ENCODE assay signal across 14 cellular contexts in genomic region chr4:37896206-37896605, GRCh38. TPM values are rescaled to one million over a fixed set of nuclear protein-coding genes. Genes with fewer than 3 reads are reported as not detected.
DNase-seq lines count a peak whose midpoint lies in the region; ATAC-seq, FAIRE-seq and TF ChIP-seq lines count a peak whose summit lies in the region.
"Had no signal": no experiment of that assay in that cellular context is flagged by ENCODE, and none has a peak within 500 bp of the region (broad histone marks: within the 10 kb centered on the region; RNA-seq: fewer than 3 reads in every experiment).

No MANE protein-coding gene starts in this region.

- H3K4me1 ChIP-seq in CD4-positive, CD25-positive, alpha-beta regulatory T cell (ENCODE audit: control insufficient read depth, insufficient read depth, low read length, poor library complexity, severe bottlenecking): peaks cover 27% of the 10 kb centered on the region
- H3K4me1 ChIP-seq in GM12878 (ENCODE audit: control insufficient read depth, insufficient read depth, low read length): peaks cover 18% of the 10 kb centered on the region
- H3K4me1 ChIP-seq in stomach smooth muscle (ENCODE audit: control insufficient read depth, insufficient read depth, low read length): peaks cover 17% of the 10 kb centered on the region
- H3K4me1 ChIP-seq: A549 had no signal

- in situ Hi-C loops in GM12878 (cut with MboI): no loop called here

- BruUV-seq in GM12878 (replicated peaks; lab: Mats Ljungman, UMichigan): no TSS peak

- no peaks in the 10 kb centered on the region for H4K20me1 ChIP-seq in GM12878 (ENCODE audit: control insufficient read depth, insufficient read depth)

- TF ChIP-seq RAD21 in GM12878 (IDR thresholded peaks at IDR 0.05; ENCODE audit: insufficient read depth, low read depth, low read length): no peak

- peaks cover 24% of the 10 kb centered on the region for H3K79me2 ChIP-seq in GM12878 (ENCODE audit: control insufficient read depth, insufficient read depth, low read length)

- peaks cover under 1% of the 10 kb centered on the region for H3K36me3 ChIP-seq in CD4-positive, CD25-positive, alpha-beta regulatory T cell (ENCODE audit: control insufficient read depth, insufficient read depth, low read length)
- H3K36me3 ChIP-seq in GM12878 (ENCODE audit: control insufficient read depth in 2 of 2, insufficient read depth in 2 of 2, low read length in 1 of 2): peaks cover 0 to 3% of the 10 kb centered on the region in 2 experiments; a peak in 1 of 4 replicates
- no peaks in the 10 kb centered on the region for H3K36me3 ChIP-seq in stomach smooth muscle (ENCODE audit: control insufficient read depth in 2 of 2, insufficient read depth in 2 of 2, low read length in 2 of 2)

- no peaks in the 10 kb centered on the region for H3K9me3 Mint-ChIP-seq in CD4-positive, CD25-positive, alpha-beta regulatory T cell
- H3K9me3 Mint-ChIP-seq: HFFc6 had no signal

- H3K9me3 ChIP-seq in CD4-positive, CD25-positive, alpha-beta regulatory T cell (ENCODE audit: control insufficient read depth in 2 of 2, low read length in 2 of 2): no peaks in the 10 kb centered on the region
- H3K9me3 ChIP-seq in GM12878 (replicated peaks; ENCODE audit: control insufficient read depth, insufficient read depth, low read length) (no peaks in the 10 kb centered on the region), stomach smooth muscle (ENCODE audit: control insufficient read depth in 2 of 2, low read length in 2 of 2) (no peaks in the 10 kb centered on the region)
- H3K9me3 ChIP-seq: A549 had no signal

- H3K4me3 ChIP-seq in CD4-positive, CD25-positive, alpha-beta regulatory T cell (ENCODE audit: low read depth, low read length): no peak overlapping the region
- 0 out of 2 replicates have a peak overlapping the region, but pooled peaks have one; percentile 28 for H3K4me3 ChIP-seq in GM12878
- no peak overlapping the region for H3K4me3 ChIP-seq in stomach smooth muscle (ENCODE audit: low read length in 2 of 2)
- H3K4me3 ChIP-seq: A549 had no signal

- POLR2A ChIA-PET in GM12878 (lab: Charles Lee): interaction anchor here (0.9 to 2.0 kb wide), 3 partner anchors 9 to 39 kb away, joined by 3 to 8 read pairs (median 4); no protein-coding TSS in a partner anchor

- H3K27me3 ChIP-seq in CD4-positive, CD25-positive, alpha-beta regulatory T cell (ENCODE audit: control insufficient read depth, insufficient read depth, low read length): no peaks in the 10 kb centered on the region
- H3K27me3 ChIP-seq in GM12878 (replicated peaks in 1 of 2; ENCODE audit: control insufficient read depth in 2 of 2, insufficient read depth in 2 of 2, low read length in 1 of 2): no peaks in the 10 kb centered on the region
- no peaks in the 10 kb centered on the region for H3K27me3 ChIP-seq in stomach smooth muscle (ENCODE audit: control insufficient read depth in 1 of 2, insufficient read depth in 2 of 2, low read length in 2 of 2)

- FAIRE-seq in GM12891 (lab: Jason Lieb, UNC): peak; percentile 59
- FAIRE-seq in GM12878 (lab: Jason Lieb, UNC): no peak
- FAIRE-seq: A549 had no signal

- intact Hi-C loops in GM12878 (cut with micrococcal nuclease; ENCODE audit: unreplicated experiment): loop anchor here (2.0 to 10.0 kb wide), 2 partner anchors 81 to 419 kb away; no protein-coding TSS in a partner anchor
- intact Hi-C loops in left ventricle myocardium superior (cut with micrococcal nuclease): no loop called here

- H3K9ac ChIP-seq in GM12878 (ENCODE audit: control insufficient read depth, insufficient read depth, low read length) (no peak overlapping the region), stomach smooth muscle (ENCODE audit: low read length in 2 of 2) (no peak overlapping the region)

- CTCF ChIA-PET in GM12878 (lab: Yijun Ruan, JAX): interaction anchor here (1.0 to 2.3 kb wide), 11 partner anchors 9 to 139 kb away, joined by 3 to 15 read pairs (median 3); no protein-coding TSS in a partner anchor

- DNase-seq in CD4-positive, CD25-positive, alpha-beta regulatory T cell: no peak
- DNase-seq in GM12891 (ENCODE audit: insufficient read length, low spot score): no peak
- no peak for DNase-seq in GM12878 (ENCODE audit: low read depth, low spot score)
- DNase-seq in left ventricle myocardium superior: no peak
- DNase-seq: Calu3, DMS 273 treated with DMSO at 0.1 percent for 48 hours, DMS79, HCEC 1CT, HFFc6 had no signal

- no peaks in the 10 kb centered on the region for H3K27me3 Mint-ChIP-seq in CD4-positive, CD25-positive, alpha-beta regulatory T cell

- 0 out of 4 replicates have a peak, but pooled peaks of 1 of the 2 experiments have one; percentile 17 for TF ChIP-seq EP300 in GM12878 (IDR thresholded peaks at IDR 0.05; ENCODE audit: borderline replicate concordance in 1 of 2, control insufficient read depth in 1 of 2, low read depth in 2 of 2, low read length in 2 of 2)

- ATAC-seq in CD4-positive, CD25-positive, alpha-beta regulatory T cell (ENCODE audit: low read depth in 2 of 2): no peak
- peak; percentile 27 for ATAC-seq in GM12878
- ATAC-seq in HG02981 (IDR thresholded peaks at IDR 0.05; ENCODE audit: unreplicated experiment): no peak
- no peak for ATAC-seq in GM18861 (IDR thresholded peaks at IDR 0.05; ENCODE audit: unreplicated experiment)
- ATAC-seq in left ventricle myocardium superior: no peak
- ATAC-seq: A549 had no signal

- no peak overlapping the region for H3K27ac ChIP-seq in CD4-positive, CD25-positive, alpha-beta regulatory T cell (ENCODE audit: insufficient read depth, low read length, poor library complexity, severe bottlenecking)
- no peak overlapping the region; the same call in 1 of the 2 replicates for H3K27ac ChIP-seq in GM12878 (ENCODE audit: control insufficient read depth, insufficient read depth)
- H3K27ac ChIP-seq in stomach smooth muscle (ENCODE audit: low read length): peak overlapping the region; percentile 0
- H3K27ac ChIP-seq: A549, HL-60 had no signal

- TF ChIP-seq POLR2A in GM12891 (IDR thresholded peaks at IDR 0.05; ENCODE audit: low read depth, low read length): no peak
- no peak for TF ChIP-seq POLR2A in GM12878 (IDR thresholded peaks at IDR 0.05; ENCODE audit: low read depth, low read length)

- H3K4me3 Mint-ChIP-seq in CD4-positive, CD25-positive, alpha-beta regulatory T cell: peak overlapping the region in 3 of 4 donors; percentile 9 to 36 (median 29)
- H3K4me3 Mint-ChIP-seq: HFFc6 had no signal

- RAD21 ChIA-PET in GM12878 (lab: Charles Lee; ENCODE audit: unreplicated experiment): interaction anchor here (1.0 to 1.6 kb wide), 3 partner anchors 8 to 88 kb away, joined by 3 to 4 read pairs (median 3); no protein-coding TSS in a partner anchor

- H2AFZ ChIP-seq in GM12878 (ENCODE audit: control insufficient read depth, low read depth, low read length): no peak overlapping the region; the same call in 1 of the 2 replicates

- H3K27ac Mint-ChIP-seq in CD4-positive, CD25-positive, alpha-beta regulatory T cell: no peak overlapping the region
- H3K27ac Mint-ChIP-seq: HFFc6 had no signal

- peaks cover 13 to 81% (median 55%) of the 10 kb centered on the region in 4 donors for H3K4me1 Mint-ChIP-seq in CD4-positive, CD25-positive, alpha-beta regulatory T cell

- SMC1A ChIA-PET in GM12878 (lab: Charles Lee; ENCODE audit: uncharacterized antibody, unreplicated experiment): interaction anchor here (0.6 to 1.9 kb wide), 14 partner anchors 10 to 283 kb away, joined by 3 to 10 read pairs (median 3); partner anchors contain the start of gene PGM2

- H3K4me2 ChIP-seq in GM12878 (ENCODE audit: control insufficient read depth, insufficient read depth): peak overlapping the region; percentile 49
- H3K4me2 ChIP-seq: A549 had no signal

- TF ChIP-seq CTCF in GM12878 (IDR thresholded peaks at IDR 0.05 in 2 of 3, conservative IDR thresholded peaks at IDR 0.05 in 1 of 3; ENCODE audit: control insufficient read depth in 2 of 3, extremely low read depth in 1 of 3, insufficient read depth in 1 of 3, low read depth in 3 of 3, low read length in 3 of 3): no peak

- H3K36me3 Mint-ChIP-seq in CD4-positive, CD25-positive, alpha-beta regulatory T cell: peaks cover 19% of the 10 kb centered on the region

TF ChIP-seq in GM12891, 5 proteins besides CTCF, POLR2A, EP300 and RAD21:
- TF ChIP-seq PAX5 (IDR thresholded peaks at IDR 0.05; ENCODE audit: insufficient read depth, low read length, severe bottlenecking): no peak
- TF ChIP-seq POLR2AphosphoS5 (IDR thresholded peaks at IDR 0.05; ENCODE audit: low read depth, low read length): no peak
- TF ChIP-seq POU2F2 (IDR thresholded peaks at IDR 0.05; ENCODE audit: low read depth, low read length): no peak
- TF ChIP-seq SPI1 (IDR thresholded peaks at IDR 0.05; ENCODE audit: low read depth, low read length): peak; percentile 66

TF ChIP-seq in GM12878, 131 proteins besides CTCF, POLR2A, EP300 and RAD21 (continues in another document):
- no peak for TF ChIP-seq ZNF207 (IDR thresholded peaks at IDR 0.05; ENCODE audit: borderline replicate concordance)
- peak; percentile 68 for TF ChIP-seq IKZF1 (conservative IDR thresholded peaks at IDR 0.05)

RNA-seq across cellular contexts. Expression of gene TBC1D1, which starts 5.3 kb away (rescaled TPM):
- total RNA-seq in CD4-positive, CD25-positive, alpha-beta regulatory T cell: 48.2 TPM
- 10 to 100 TPM; 12.3 to 20.7 (median 19.3) TPM for polyA plus RNA-seq in CD4-positive, CD25-positive, alpha-beta regulatory T cell
- 55.5 TPM for polyA plus RNA-seq in GM12891 (2012; ENCODE audit: low read depth, missing spikeins)
- 94.2 and 97.3 TPM in 2 replicates for total RNA-seq in GM12878 (2013; cell fraction: nucleolus; rRNA removed)
- total RNA-seq in GM12878 (2014; rRNA removed) (93.2 and 102 TPM in 2 replicates), GM12878 (2014; rRNA removed; fragmentation: Illumina TruSeq; extraction: Trizol) (75.4 and 79.7 TPM in 2 replicates), GM12878 (2021) (78.8 and 89.7 TPM in 2 replicates), left ventricle myocardium superior (118 TPM)
- 41.7 TPM for polyA plus RNA-seq in GM12878 (2011; ENCODE audit: low read depth)
- polyA plus RNA-seq in GM12878 (2011; rRNA removed) (54.8 and 59.0 TPM in 2 replicates), GM12878 (2014; fragmentation: Illumina TruSeq; extraction: Trizol) (49.4 and 60.9 TPM in 2 replicates), GM12878 (2014; fragmentation: Nextera tagmentation; extraction: Ambion mirVana) (10 to 100 TPM in 1 of 2 experiments, 1 to 10 TPM in 1; 5.3 to 15.4 TPM), GM12878 (2014; rRNA removed) (75.5 and 79.3 TPM in 2 replicates), GM12878 (2016; fragmentation: Nextera tagmentation; extraction: Ambion mirVana) (10 to 100 TPM; 29.2 to 47.9 TPM)
- 59.9 and 62.1 TPM in 2 replicates for polyA plus RNA-seq in GM12878 (2011; cell fraction: cytosol; rRNA removed)
- polyA plus RNA-seq in GM12878 (2011; cell fraction: nucleus; rRNA removed): 42.2 and 47.0 TPM in 2 replicates
- 70.2 and 70.7 TPM in 2 replicates for polyA plus RNA-seq in GM12878 (2012)
- 86.2 and 97.2 TPM in 2 replicates for polyA minus RNA-seq in GM12878 (2011; rRNA and poly(A)+ RNA removed)
- polyA minus RNA-seq in GM12878 (2011; cell fraction: cytosol; rRNA and poly(A)+ RNA removed): 37.2 and 46.3 TPM in 2 replicates
- 31.7 and 56.9 TPM in 2 replicates for polyA minus RNA-seq in GM12878 (2011; cell fraction: nucleus; rRNA and poly(A)+ RNA removed)
